ENCODE assay signal across 9 cellular contexts in genomic region chr6:36912583-36912982, GRCh38. TPM values are rescaled to one million over a fixed set of nuclear protein-coding genes. Genes with fewer than 3 reads are reported as not detected.
DNase-seq lines count a peak whose midpoint lies in the region; ATAC-seq and TF ChIP-seq lines count a peak whose summit lies in the region.
"Had no signal": no experiment of that assay in that cellular context is flagged by ENCODE, and none has a peak within 500 bp of the region (broad histone marks: within the 10 kb centered on the region; RNA-seq: fewer than 3 reads in every experiment).

No MANE protein-coding gene starts in this region.

- no peak for TF ChIP-seq CTCF in IMR-90 (conservative IDR thresholded peaks at IDR 0.05; ENCODE audit: low read depth, low read length)
- no peak for TF ChIP-seq CTCF in hepatocyte (IDR thresholded peaks at IDR 0.05; ENCODE audit: poor library complexity)
- TF ChIP-seq CTCF in GM23338 (conservative IDR thresholded peaks at IDR 0.05; ENCODE audit: low read depth in 2 of 2) = no peak

- H2BK5ac ChIP-seq in IMR-90 (ENCODE audit: low read depth, low read length, poor library complexity, severe bottlenecking) = peak overlapping the region; percentile 68

- H2BK20ac ChIP-seq in IMR-90 (ENCODE audit: low read depth, low read length) = no peak overlapping the region

- POLR2A ChIA-PET in IMR-90 (lab: Charles Lee; ENCODE audit: unreplicated experiment) = no interaction called here

- peak overlapping the region; percentile 60 for H3K4me3 Mint-ChIP-seq in activated T-cell treated with anti-CD3 and anti-CD28 coated beads, Interleukin-2, amount 50 U/mL, for 4 hours
- H3K4me3 Mint-ChIP-seq in GM23338 = no peak overlapping the region

- H3K14ac ChIP-seq in IMR-90 (replicated peaks; ENCODE audit: low read depth, low read length) = no peak overlapping the region

- H3K27me3 Mint-ChIP-seq in activated T-cell treated with anti-CD3 and anti-CD28 coated beads, Interleukin-2, amount 50 U/mL, for 4 hours (ENCODE audit: low read depth) = no peaks in the 10 kb centered on the region
- peaks cover 9% of the 10 kb centered on the region for H3K27me3 Mint-ChIP-seq in GM23338 (ENCODE audit: insufficient read depth, low read depth, poor library complexity)

- H3K56ac ChIP-seq in IMR-90 (ENCODE audit: extremely low read depth, insufficient read depth, low read length) = no peak overlapping the region

- H3K4me1 ChIP-seq in IMR-90 (ENCODE audit: control insufficient read depth, insufficient read depth, low read length) (peaks cover 18% of the 10 kb centered on the region), hepatocyte (ENCODE audit: insufficient read depth) (peaks cover 30% of the 10 kb centered on the region), thymus (ENCODE audit: control insufficient read depth, insufficient read depth, low read length) (peaks cover 29% of the 10 kb centered on the region), GM23338 (ENCODE audit: insufficient read depth) (no peaks in the 10 kb centered on the region)

- 60% methylated on average over 2 of the region's 8 CpGs; no CpG with 5 or more reads in 1 of the 2 experiments for WGBS in IMR-90 (ENCODE audit: extremely low coverage in 2 of 2, insufficient read length in 1 of 2), 2 experiments
- WGBS in hepatocyte (ENCODE audit: low lambda C conversion rate, missing lambda C conversion rate) = 52% methylated on average over 8 of the region's 8 CpGs
- 3% methylated on average over 8 of the region's 8 CpGs for WGBS in thymus

- TF ChIP-seq RAD21 in IMR-90 (IDR thresholded peaks at IDR 0.05; ENCODE audit: low read length) = 0 out of 2 replicates have a peak, but pooled peaks have one; percentile 17

- no peak overlapping the region for H2AK9ac ChIP-seq in IMR-90 (replicated peaks; ENCODE audit: low read depth, low read length, poor library complexity)

- H3K23ac ChIP-seq in IMR-90 (ENCODE audit: low read depth, low read length) = no peak overlapping the region

- no peak overlapping the region for H4K5ac ChIP-seq in IMR-90 (ENCODE audit: low read depth, low read length)

- H3K4me2 ChIP-seq in IMR-90 (ENCODE audit: low read depth, low read length) = 0 out of 2 replicates have a peak overlapping the region, but pooled peaks have one; percentile 26
- H3K4me2 ChIP-seq in hepatocyte = no peak overlapping the region
- no peak overlapping the region for H3K4me2 ChIP-seq in GM23338

- H2BK120ac ChIP-seq in IMR-90 (ENCODE audit: low read depth, low read length) = no peak overlapping the region

- peaks cover 18% of the 10 kb centered on the region for H3K36me3 ChIP-seq in IMR-90 (ENCODE audit: control insufficient read depth, insufficient read depth, low read length)
- H3K36me3 ChIP-seq in hepatocyte (replicated peaks; ENCODE audit: insufficient read depth, low read depth) = no peaks in the 10 kb centered on the region
- peaks cover 36% of the 10 kb centered on the region for H3K36me3 ChIP-seq in thymus (ENCODE audit: control insufficient read depth, insufficient read depth)
- no peaks in the 10 kb centered on the region for H3K36me3 ChIP-seq in GM23338 (ENCODE audit: insufficient read depth)

- H3K4ac ChIP-seq in IMR-90 (ENCODE audit: low read depth, low read length) = peak overlapping the region; percentile 4; the same call in 1 of the 2 replicates

- H4K20me1 ChIP-seq in IMR-90 (ENCODE audit: insufficient read depth, low read length) = peaks cover 21% of the 10 kb centered on the region
- no peaks in the 10 kb centered on the region for H4K20me1 ChIP-seq in hepatocyte (ENCODE audit: insufficient read depth, poor library complexity, severe bottlenecking)
- H4K20me1 ChIP-seq in GM23338 (replicated peaks; ENCODE audit: insufficient read depth) = no peaks in the 10 kb centered on the region

- H3K27ac ChIP-seq in IMR-90 (ENCODE audit: insufficient read depth, low read length) (0 out of 2 replicates have a peak overlapping the region, but pooled peaks have one; percentile 2), hepatocyte (peak overlapping the region; percentile 84), thymus (ENCODE audit: low read depth) (peak overlapping the region; percentile 92), GM23338 (ENCODE audit: low read depth) (no peak overlapping the region)
- H3K27ac ChIP-seq: parathyroid adenoma had no signal

- no peak overlapping the region for H4K91ac ChIP-seq in IMR-90 (ENCODE audit: insufficient read depth, low read depth, low read length)

- H3K4me3 ChIP-seq in IMR-90 (ENCODE audit: insufficient read depth, low read depth, low read length) = no peak overlapping the region
- H3K4me3 ChIP-seq in hepatocyte = no peak overlapping the region
- peak overlapping the region; percentile 30 for H3K4me3 ChIP-seq in thymus (ENCODE audit: low read length)
- H3K4me3 ChIP-seq in GM23338 = no peak overlapping the region

- no peak overlapping the region for H2BK15ac ChIP-seq in IMR-90 (ENCODE audit: low read depth, low read length)

- H3K27me3 ChIP-seq in IMR-90 (ENCODE audit: control insufficient read depth, insufficient read depth, low read length) (no peaks in the 10 kb centered on the region), hepatocyte (no peaks in the 10 kb centered on the region), thymus (ENCODE audit: control insufficient read depth, insufficient read depth) (no peaks in the 10 kb centered on the region), GM23338 (ENCODE audit: insufficient read depth) (no peaks in the 10 kb centered on the region)

- ATAC-seq in GM21528 (IDR thresholded peaks at IDR 0.05; ENCODE audit: low FRiP score, unreplicated experiment) (peak; percentile 92), IMR-90 (ENCODE audit: low read depth) (peak; percentile 84), GM23338 (no peak)
- peak; percentile 90 to 92 for ATAC-seq in activated T-cell treated with anti-CD3 and anti-CD28 coated beads, Interleukin-2, amount 50 U/mL, for 4 hours

- H2AK5ac ChIP-seq in IMR-90 (ENCODE audit: low read depth, low read length) = no peak overlapping the region

- no peak overlapping the region for H4K8ac ChIP-seq in IMR-90 (ENCODE audit: low read depth in 2 of 2, low read length in 2 of 2)

- H3K36me3 Mint-ChIP-seq in activated T-cell treated with anti-CD3 and anti-CD28 coated beads, Interleukin-2, amount 50 U/mL, for 4 hours (ENCODE audit: insufficient read depth) = peaks cover 26% of the 10 kb centered on the region
- no peaks in the 10 kb centered on the region for H3K36me3 Mint-ChIP-seq in GM23338 (ENCODE audit: low read depth)

- peak overlapping the region; percentile 44 for H2AFZ ChIP-seq in IMR-90 (replicated peaks; ENCODE audit: low read length, poor library complexity)
- no peak overlapping the region for H2AFZ ChIP-seq in hepatocyte
- no peak overlapping the region for H2AFZ ChIP-seq in GM23338
- H2AFZ ChIP-seq: parathyroid adenoma had no signal

- peaks cover 48% of the 10 kb centered on the region for H3K4me1 Mint-ChIP-seq in activated T-cell treated with anti-CD3 and anti-CD28 coated beads, Interleukin-2, amount 50 U/mL, for 4 hours (ENCODE audit: low read depth)
- H3K4me1 Mint-ChIP-seq in GM23338 = peaks cover 8% of the 10 kb centered on the region

- peaks cover 4 to 15% of the 10 kb centered on the region in 2 experiments; a peak in 3 of 4 replicates for H3K79me1 ChIP-seq in IMR-90 (ENCODE audit: low read depth in 1 of 2, low read length in 2 of 2)

- DNase-seq in CMK (ENCODE audit: low read depth) (peak; percentile 40), IMR-90 (peak; percentile 89), hepatocyte (ENCODE audit: low spot score) (peak; percentile 30), GM23338 (ENCODE audit: low spot score) (no peak), NCI-H1092 treated with DMSO at 0.1 percent for 48 hours (lab: John Stamatoyannopoulos, UW) (no peak)
- DNase-seq in activated T-cell treated with anti-CD3 and anti-CD28 coated beads, Interleukin-2, amount 50 U/mL, for 4 hours = peak; percentile 42

- no peak overlapping the region for H3K18ac ChIP-seq in IMR-90 (ENCODE audit: low read depth, low read length)

- no peak overlapping the region for H3K9ac ChIP-seq in IMR-90 (ENCODE audit: low read depth, low read length)
- H3K9ac ChIP-seq: parathyroid adenoma had no signal

- no peaks in the 10 kb centered on the region for H3K9me3 Mint-ChIP-seq in activated T-cell treated with anti-CD3 and anti-CD28 coated beads, Interleukin-2, amount 50 U/mL, for 4 hours
- no peaks in the 10 kb centered on the region for H3K9me3 Mint-ChIP-seq in GM23338

- no peaks in the 10 kb centered on the region for H3K9me2 ChIP-seq in hepatocyte (replicated peaks; ENCODE audit: insufficient read depth)
- no peaks in the 10 kb centered on the region for H3K9me2 ChIP-seq in GM23338 (ENCODE audit: insufficient read depth)

- dilution Hi-C loops in IMR-90 (cut with HindIII; ENCODE audit: low sequenced_read_pairs, unreplicated experiment) = no loop called here

- H3K9me3 ChIP-seq in IMR-90 (ENCODE audit: control insufficient read depth, insufficient read depth, low read length) (no peaks in the 10 kb centered on the region), hepatocyte (ENCODE audit: low read depth) (no peaks in the 10 kb centered on the region), thymus (ENCODE audit: control insufficient read depth) (no peaks in the 10 kb centered on the region)

- intact Hi-C loops in IMR-90 (cut with micrococcal nuclease) = no loop called here

- BruUV-seq in IMR-90 (replicated peaks; lab: Mats Ljungman, UMichigan) = no TSS peak

- peaks cover 14% of the 10 kb centered on the region for H3K9me1 ChIP-seq in IMR-90 (ENCODE audit: insufficient read depth, low read length)

- CTCF ChIA-PET in IMR-90 (lab: Yijun Ruan, JAX) = interaction anchor here (1.2 kb wide), 1 partner anchor 17 kb away, joined by 3 read pairs; no protein-coding TSS in a partner anchor

- no peaks in the 10 kb centered on the region for H3F3A ChIP-seq in GM23338 (replicated peaks; ENCODE audit: low read depth)

- TF ChIP-seq POLR2A in IMR-90 (IDR thresholded peaks at IDR 0.05; ENCODE audit: low read depth, low read length) = no peak

- H3K27ac Mint-ChIP-seq in GM23338 = no peak overlapping the region

- H3K79me2 ChIP-seq in hepatocyte (no peaks in the 10 kb centered on the region), GM23338 (replicated peaks; ENCODE audit: insufficient read depth) (no peaks in the 10 kb centered on the region)

- in situ Hi-C loops in IMR-90 (cut with MboI; ENCODE audit: low sequenced_read_pairs) = no loop called here

RNA-seq across cellular contexts. Expression of gene C6orf89, which starts 26.8 kb away (rescaled TPM):
- total RNA-seq in IMR-90 (2012; rRNA removed) (39.2 and 52.3 TPM in 2 replicates), hepatocyte (39.6 and 44.8 TPM in 2 replicates)
- polyA plus RNA-seq in IMR-90 (2012; rRNA removed) (26.8 and 30.8 TPM in 2 replicates), hepatocyte (39.2 and 45.2 TPM in 2 replicates), thymus (19.5 TPM), GM23338 (2016; fragmentation: Nextera tagmentation; extraction: Ambion mirVana) (3.6 and 3.7 TPM in 2 replicates)
- 11.4 and 11.6 TPM in 2 replicates for polyA plus RNA-seq in IMR-90 (2012; cell fraction: cytosol; rRNA removed)
- polyA plus RNA-seq in IMR-90 (2012; cell fraction: nucleus; rRNA removed; ENCODE audit: low replicate concordance) = 11.0 and 26.3 TPM in 2 replicates
- 10 to 100 TPM; 27.2 to 27.7 (median 27.4) TPM for total RNA-seq in activated T-cell treated with anti-CD3 and anti-CD28 coated beads, Interleukin-2, amount 50 U/mL, for 4 hours
- total RNA-seq in GM23338 (2014; rRNA removed; shearing (Covaris generic)) = 7.9 and 8.7 TPM in 2 replicates

RNA-seq across cellular contexts. Expression of gene PPIL1, which starts 38.0 kb away (rescaled TPM):
- 50.5 and 58.4 TPM in 2 replicates for total RNA-seq in IMR-90 (2012; rRNA removed)
- polyA plus RNA-seq in IMR-90 (2012; rRNA removed) = 25.9 and 28.4 TPM in 2 replicates
- 14.4 and 17.5 TPM in 2 replicates for polyA plus RNA-seq in IMR-90 (2012; cell fraction: cytosol; rRNA removed)
- 2.7 and 7.9 TPM in 2 replicates for polyA plus RNA-seq in IMR-90 (2012; cell fraction: nucleus; rRNA removed; ENCODE audit: low replicate concordance)
- total RNA-seq in activated T-cell treated with anti-CD3 and anti-CD28 coated beads, Interleukin-2, amount 50 U/mL, for 4 hours = 10 to 100 TPM; 79.9 to 82.7 (median 81.5) TPM
- total RNA-seq in hepatocyte = 52.3 and 53.0 TPM in 2 replicates
- polyA plus RNA-seq in hepatocyte = 42.6 and 51.7 TPM in 2 replicates
- 22.5 TPM for polyA plus RNA-seq in thymus
- 79.4 and 82.9 TPM in 2 replicates for total RNA-seq in GM23338 (2014; rRNA removed; shearing (Covaris generic))
- 53.1 and 57.3 TPM in 2 replicates for polyA plus RNA-seq in GM23338 (2016; fragmentation: Nextera tagmentation; extraction: Ambion mirVana)

RNA-seq across cellular contexts. Expression of gene PI16, which starts 42.0 kb away (rescaled TPM):
- total RNA-seq in IMR-90 (2012; rRNA removed) = under 0.01 TPM in 1 of 2 replicates, not detected in the other
- 0.20 and 0.21 TPM in 2 replicates for polyA plus RNA-seq in IMR-90 (2012; rRNA removed)
- polyA plus RNA-seq in IMR-90 (2012; cell fraction: cytosol; rRNA removed) = 0.13 and 0.53 TPM in 2 replicates
- polyA plus RNA-seq in IMR-90 (2012; cell fraction: nucleus; rRNA removed; ENCODE audit: low replicate concordance) = 0.28 and 0.29 TPM in 2 replicates
- total RNA-seq in activated T-cell treated with anti-CD3 and anti-CD28 coated beads, Interleukin-2, amount 50 U/mL, for 4 hours = not detected
- not detected in 2 replicates for total RNA-seq in hepatocyte
- 0.28 TPM in 1 of 2 replicates, not detected in the other for polyA plus RNA-seq in hepatocyte
- 2.2 TPM for polyA plus RNA-seq in thymus
- not detected in 2 replicates for total RNA-seq in GM23338 (2014; rRNA removed; shearing (Covaris generic))
- 0.17 and 0.50 TPM in 2 replicates for polyA plus RNA-seq in GM23338 (2016; fragmentation: Nextera tagmentation; extraction: Ambion mirVana)

Comparison
In these comparisons a context has a peak if more than half of its experiments do, and no peak if none do; other contexts are left out.
1. DNase-seq: peak in CMK (single experiment), IMR-90 (single experiment), activated T-cell treated with anti-CD3 and anti-CD28 coated beads, Interleukin-2, amount 50 U/mL, for 4 hours (single experiment) and hepatocyte (single experiment); none in GM23338 (single experiment) and NCI-H1092 treated with DMSO at 0.1 percent for 48 hours (single experiment).